1 cellular context compared by ENCODE assay signal in the genomic region with DNA sequence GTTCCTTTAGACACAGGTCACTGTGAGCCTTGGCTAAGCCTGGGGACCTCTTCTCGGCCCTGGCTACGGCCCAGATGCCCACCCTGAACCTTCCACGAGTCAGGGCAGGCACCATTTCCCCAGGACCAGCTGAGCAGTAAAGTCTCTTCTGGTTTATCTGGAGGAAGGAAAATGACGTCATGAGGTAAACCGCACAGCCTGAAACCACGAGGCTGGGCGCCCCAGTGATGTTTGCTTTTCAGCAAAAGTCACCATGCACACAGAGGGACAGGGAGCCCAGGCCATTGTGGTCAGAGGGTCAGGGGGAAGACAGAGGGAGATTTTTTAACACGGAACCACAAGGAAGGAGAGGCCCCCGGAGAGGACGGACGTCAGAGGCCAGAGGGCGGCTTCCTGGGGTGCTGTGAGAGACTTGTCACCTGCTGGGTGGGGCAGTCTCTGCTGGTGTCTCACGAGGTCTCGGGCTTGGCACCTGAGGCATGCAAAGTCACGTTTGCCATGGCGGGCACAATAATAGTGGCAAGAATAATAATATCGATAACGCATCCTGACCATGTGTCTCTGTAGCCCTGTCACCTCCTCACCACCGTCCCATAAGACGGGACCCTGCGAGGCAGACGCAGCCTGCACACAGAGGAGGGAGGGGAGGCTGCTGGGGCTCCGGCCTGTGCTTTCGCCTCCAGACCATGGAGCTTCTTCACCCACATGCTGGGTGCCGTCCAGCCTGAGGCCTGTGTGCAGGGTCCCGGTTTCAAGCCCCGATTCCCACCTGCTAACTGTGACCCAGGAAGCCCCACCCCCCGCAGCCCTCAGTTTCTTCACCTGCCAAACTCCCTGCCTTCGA.
TF ChIP-seq lines count a peak whose summit lies in the region.

No MANE protein-coding gene starts in this region.

TF ChIP-seq in HepG2, 621 proteins besides CTCF, POLR2A, EP300 and RAD21 (continued from another document and continues in another):
- TF ChIP-seq, protein P1, sequence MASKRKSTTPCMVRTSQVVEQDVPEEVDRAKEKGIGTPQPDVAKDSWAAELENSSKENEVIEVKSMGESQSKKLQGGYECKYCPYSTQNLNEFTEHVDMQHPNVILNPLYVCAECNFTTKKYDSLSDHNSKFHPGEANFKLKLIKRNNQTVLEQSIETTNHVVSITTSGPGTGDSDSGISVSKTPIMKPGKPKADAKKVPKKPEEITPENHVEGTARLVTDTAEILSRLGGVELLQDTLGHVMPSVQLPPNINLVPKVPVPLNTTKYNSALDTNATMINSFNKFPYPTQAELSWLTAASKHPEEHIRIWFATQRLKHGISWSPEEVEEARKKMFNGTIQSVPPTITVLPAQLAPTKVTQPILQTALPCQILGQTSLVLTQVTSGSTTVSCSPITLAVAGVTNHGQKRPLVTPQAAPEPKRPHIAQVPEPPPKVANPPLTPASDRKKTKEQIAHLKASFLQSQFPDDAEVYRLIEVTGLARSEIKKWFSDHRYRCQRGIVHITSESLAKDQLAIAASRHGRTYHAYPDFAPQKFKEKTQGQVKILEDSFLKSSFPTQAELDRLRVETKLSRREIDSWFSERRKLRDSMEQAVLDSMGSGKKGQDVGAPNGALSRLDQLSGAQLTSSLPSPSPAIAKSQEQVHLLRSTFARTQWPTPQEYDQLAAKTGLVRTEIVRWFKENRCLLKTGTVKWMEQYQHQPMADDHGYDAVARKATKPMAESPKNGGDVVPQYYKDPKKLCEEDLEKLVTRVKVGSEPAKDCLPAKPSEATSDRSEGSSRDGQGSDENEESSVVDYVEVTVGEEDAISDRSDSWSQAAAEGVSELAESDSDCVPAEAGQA (IDR thresholded peaks at IDR 0.05; ENCODE audit: low read depth), result no peak
- TF ChIP-seq, protein P1 (CRISPR knock-in tag; IDR thresholded peaks at IDR 0.05; ENCODE audit: borderline replicate concordance), result no peak
- TF ChIP-seq ZFP41 (CRISPR knock-in tag; IDR thresholded peaks at IDR 0.05; ENCODE audit: borderline replicate concordance) (no peak), REXO4 (CRISPR knock-in tag; IDR thresholded peaks at IDR 0.05; ENCODE audit: borderline replicate concordance) (no peak), DPF2 (CRISPR knock-in tag; IDR thresholded peaks at IDR 0.05; ENCODE audit: borderline replicate concordance, low read depth) (0 out of 2 replicates have a peak, but pooled peaks have one; percentile 14), HNF4A (CRISPR knock-in tag; IDR thresholded peaks at IDR 0.05) (no peak), KLF15 (CRISPR knock-in tag; IDR thresholded peaks at IDR 0.05; ENCODE audit: borderline replicate concordance) (no peak), SIX4 (CRISPR knock-in tag; IDR thresholded peaks at IDR 0.05) (no peak), ZFP82 (CRISPR knock-in tag; IDR thresholded peaks at IDR 0.05; ENCODE audit: borderline replicate concordance) (no peak), ARID2 (CRISPR knock-in tag; IDR thresholded peaks at IDR 0.05; ENCODE audit: borderline replicate concordance) (no peak), FOXO1 (CRISPR knock-in tag; IDR thresholded peaks at IDR 0.05) (no peak), NR2C2 (CRISPR knock-in tag; IDR thresholded peaks at IDR 0.05; ENCODE audit: borderline replicate concordance) (no peak), SMAD1 (CRISPR knock-in tag; IDR thresholded peaks at IDR 0.05; ENCODE audit: borderline replicate concordance, low read depth) (0 out of 2 replicates have a peak, but pooled peaks have one; percentile 32), ZNF83 (CRISPR knock-in tag; IDR thresholded peaks at IDR 0.05; ENCODE audit: borderline replicate concordance) (no peak)
- TF ChIP-seq, protein P2, sequence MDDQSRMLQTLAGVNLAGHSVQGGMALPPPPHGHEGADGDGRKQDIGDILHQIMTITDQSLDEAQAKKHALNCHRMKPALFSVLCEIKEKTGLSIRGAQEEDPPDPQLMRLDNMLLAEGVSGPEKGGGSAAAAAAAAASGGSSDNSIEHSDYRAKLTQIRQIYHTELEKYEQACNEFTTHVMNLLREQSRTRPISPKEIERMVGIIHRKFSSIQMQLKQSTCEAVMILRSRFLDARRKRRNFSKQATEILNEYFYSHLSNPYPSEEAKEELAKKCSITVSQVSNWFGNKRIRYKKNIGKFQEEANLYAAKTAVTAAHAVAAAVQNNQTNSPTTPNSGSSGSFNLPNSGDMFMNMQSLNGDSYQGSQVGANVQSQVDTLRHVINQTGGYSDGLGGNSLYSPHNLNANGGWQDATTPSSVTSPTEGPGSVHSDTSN (CRISPR knock-in tag; IDR thresholded peaks at IDR 0.05; ENCODE audit: borderline replicate concordance), result no peak
- TF ChIP-seq, protein P3, sequence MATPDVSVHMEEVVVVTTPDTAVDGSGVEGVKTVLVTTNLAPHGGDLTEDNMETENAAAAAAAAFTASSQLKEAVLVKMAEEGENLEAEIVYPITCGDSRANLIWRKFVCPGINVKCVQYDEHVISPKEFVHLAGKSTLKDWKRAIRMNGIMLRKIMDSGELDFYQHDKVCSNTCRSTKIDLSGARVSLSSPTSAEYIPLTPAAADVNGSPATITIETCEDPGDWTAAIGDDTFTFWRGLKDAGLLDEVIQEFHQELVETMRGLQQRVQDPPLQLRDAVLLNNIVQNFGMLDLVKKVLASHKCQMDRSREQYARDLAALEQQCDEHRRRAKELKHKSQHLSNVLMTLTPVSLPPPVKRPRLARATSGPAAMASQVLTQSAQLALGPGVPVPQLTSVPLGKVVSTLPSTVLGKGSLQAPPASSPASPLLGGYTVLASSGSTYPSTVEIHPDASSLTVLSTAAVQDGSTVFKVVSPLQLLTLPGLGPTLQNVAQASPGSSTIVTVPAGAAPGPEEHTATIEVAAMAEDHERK (CRISPR knock-in tag; IDR thresholded peaks at IDR 0.05; ENCODE audit: low read depth), result no peak
- TF ChIP-seq, protein P4, sequence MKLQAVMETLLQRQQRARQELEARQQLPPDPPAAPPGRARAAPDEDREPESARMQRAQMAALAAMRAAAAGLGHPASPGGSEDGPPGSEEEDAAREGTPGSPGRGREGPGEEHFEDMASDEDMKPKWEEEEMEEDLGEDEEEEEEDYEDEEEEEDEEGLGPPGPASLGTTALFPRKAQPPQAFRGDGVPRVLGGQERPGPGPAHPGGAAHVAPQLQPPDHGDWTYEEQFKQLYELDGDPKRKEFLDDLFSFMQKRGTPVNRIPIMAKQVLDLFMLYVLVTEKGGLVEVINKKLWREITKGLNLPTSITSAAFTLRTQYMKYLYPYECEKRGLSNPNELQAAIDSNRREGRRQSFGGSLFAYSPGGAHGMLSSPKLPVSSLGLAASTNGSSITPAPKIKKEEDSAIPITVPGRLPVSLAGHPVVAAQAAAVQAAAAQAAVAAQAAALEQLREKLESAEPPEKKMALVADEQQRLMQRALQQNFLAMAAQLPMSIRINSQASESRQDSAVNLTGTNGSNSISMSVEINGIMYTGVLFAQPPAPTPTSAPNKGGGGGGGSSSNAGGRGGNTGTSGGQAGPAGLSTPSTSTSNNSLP (IDR thresholded peaks at IDR 0.05; ENCODE audit: low read depth, low read length), result no peak
- TF ChIP-seq, protein P5, sequence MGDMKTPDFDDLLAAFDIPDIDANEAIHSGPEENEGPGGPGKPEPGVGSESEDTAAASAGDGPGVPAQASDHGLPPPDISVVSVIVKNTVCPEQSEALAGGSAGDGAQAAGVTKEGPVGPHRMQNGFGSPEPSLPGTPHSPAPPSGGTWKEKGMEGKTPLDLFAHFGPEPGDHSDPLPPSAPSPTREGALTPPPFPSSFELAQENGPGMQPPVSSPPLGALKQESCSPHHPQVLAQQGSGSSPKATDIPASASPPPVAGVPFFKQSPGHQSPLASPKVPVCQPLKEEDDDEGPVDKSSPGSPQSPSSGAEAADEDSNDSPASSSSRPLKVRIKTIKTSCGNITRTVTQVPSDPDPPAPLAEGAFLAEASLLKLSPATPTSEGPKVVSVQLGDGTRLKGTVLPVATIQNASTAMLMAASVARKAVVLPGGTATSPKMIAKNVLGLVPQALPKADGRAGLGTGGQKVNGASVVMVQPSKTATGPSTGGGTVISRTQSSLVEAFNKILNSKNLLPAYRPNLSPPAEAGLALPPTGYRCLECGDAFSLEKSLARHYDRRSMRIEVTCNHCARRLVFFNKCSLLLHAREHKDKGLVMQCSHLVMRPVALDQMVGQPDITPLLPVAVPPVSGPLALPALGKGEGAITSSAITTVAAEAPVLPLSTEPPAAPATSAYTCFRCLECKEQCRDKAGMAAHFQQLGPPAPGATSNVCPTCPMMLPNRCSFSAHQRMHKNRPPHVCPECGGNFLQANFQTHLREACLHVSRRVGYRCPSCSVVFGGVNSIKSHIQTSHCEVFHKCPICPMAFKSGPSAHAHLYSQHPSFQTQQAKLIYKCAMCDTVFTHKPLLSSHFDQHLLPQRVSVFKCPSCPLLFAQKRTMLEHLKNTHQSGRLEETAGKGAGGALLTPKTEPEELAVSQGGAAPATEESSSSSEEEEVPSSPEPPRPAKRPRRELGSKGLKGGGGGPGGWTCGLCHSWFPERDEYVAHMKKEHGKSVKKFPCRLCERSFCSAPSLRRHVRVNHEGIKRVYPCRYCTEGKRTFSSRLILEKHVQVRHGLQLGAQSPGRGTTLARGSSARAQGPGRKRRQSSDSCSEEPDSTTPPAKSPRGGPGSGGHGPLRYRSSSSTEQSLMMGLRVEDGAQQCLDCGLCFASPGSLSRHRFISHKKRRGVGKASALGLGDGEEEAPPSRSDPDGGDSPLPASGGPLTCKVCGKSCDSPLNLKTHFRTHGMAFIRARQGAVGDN (CRISPR knock-in tag; IDR thresholded peaks at IDR 0.05), result peak; percentile 70
- TF ChIP-seq, protein P6, sequence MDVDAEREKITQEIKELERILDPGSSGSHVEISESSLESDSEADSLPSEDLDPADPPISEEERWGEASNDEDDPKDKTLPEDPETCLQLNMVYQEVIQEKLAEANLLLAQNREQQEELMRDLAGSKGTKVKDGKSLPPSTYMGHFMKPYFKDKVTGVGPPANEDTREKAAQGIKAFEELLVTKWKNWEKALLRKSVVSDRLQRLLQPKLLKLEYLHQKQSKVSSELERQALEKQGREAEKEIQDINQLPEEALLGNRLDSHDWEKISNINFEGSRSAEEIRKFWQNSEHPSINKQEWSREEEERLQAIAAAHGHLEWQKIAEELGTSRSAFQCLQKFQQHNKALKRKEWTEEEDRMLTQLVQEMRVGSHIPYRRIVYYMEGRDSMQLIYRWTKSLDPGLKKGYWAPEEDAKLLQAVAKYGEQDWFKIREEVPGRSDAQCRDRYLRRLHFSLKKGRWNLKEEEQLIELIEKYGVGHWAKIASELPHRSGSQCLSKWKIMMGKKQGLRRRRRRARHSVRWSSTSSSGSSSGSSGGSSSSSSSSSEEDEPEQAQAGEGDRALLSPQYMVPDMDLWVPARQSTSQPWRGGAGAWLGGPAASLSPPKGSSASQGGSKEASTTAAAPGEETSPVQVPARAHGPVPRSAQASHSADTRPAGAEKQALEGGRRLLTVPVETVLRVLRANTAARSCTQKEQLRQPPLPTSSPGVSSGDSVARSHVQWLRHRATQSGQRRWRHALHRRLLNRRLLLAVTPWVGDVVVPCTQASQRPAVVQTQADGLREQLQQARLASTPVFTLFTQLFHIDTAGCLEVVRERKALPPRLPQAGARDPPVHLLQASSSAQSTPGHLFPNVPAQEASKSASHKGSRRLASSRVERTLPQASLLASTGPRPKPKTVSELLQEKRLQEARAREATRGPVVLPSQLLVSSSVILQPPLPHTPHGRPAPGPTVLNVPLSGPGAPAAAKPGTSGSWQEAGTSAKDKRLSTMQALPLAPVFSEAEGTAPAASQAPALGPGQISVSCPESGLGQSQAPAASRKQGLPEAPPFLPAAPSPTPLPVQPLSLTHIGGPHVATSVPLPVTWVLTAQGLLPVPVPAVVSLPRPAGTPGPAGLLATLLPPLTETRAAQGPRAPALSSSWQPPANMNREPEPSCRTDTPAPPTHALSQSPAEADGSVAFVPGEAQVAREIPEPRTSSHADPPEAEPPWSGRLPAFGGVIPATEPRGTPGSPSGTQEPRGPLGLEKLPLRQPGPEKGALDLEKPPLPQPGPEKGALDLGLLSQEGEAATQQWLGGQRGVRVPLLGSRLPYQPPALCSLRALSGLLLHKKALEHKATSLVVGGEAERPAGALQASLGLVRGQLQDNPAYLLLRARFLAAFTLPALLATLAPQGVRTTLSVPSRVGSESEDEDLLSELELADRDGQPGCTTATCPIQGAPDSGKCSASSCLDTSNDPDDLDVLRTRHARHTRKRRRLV (CRISPR knock-in tag; IDR thresholded peaks at IDR 0.05), result no peak
- TF ChIP-seq, protein P7, sequence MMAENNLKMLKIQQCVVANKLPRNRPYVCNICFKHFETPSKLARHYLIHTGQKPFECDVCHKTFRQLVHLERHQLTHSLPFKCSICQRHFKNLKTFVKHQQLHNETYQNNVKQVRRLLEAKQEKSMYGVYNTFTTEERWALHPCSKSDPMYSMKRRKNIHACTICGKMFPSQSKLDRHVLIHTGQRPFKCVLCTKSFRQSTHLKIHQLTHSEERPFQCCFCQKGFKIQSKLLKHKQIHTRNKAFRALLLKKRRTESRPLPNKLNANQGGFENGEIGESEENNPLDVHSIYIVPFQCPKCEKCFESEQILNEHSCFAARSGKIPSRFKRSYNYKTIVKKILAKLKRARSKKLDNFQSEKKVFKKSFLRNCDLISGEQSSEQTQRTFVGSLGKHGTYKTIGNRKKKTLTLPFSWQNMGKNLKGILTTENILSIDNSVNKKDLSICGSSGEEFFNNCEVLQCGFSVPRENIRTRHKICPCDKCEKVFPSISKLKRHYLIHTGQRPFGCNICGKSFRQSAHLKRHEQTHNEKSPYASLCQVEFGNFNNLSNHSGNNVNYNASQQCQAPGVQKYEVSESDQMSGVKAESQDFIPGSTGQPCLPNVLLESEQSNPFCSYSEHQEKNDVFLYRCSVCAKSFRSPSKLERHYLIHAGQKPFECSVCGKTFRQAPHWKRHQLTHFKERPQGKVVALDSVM (CRISPR knock-in tag; IDR thresholded peaks at IDR 0.05), result no peak
- TF ChIP-seq, protein P8, sequence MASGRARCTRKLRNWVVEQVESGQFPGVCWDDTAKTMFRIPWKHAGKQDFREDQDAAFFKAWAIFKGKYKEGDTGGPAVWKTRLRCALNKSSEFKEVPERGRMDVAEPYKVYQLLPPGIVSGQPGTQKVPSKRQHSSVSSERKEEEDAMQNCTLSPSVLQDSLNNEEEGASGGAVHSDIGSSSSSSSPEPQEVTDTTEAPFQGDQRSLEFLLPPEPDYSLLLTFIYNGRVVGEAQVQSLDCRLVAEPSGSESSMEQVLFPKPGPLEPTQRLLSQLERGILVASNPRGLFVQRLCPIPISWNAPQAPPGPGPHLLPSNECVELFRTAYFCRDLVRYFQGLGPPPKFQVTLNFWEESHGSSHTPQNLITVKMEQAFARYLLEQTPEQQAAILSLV (CRISPR knock-in tag; IDR thresholded peaks at IDR 0.05; ENCODE audit: borderline replicate concordance), result no peak
